ENCODE assay signal across 20 cellular contexts in genomic region chr1:116971965-116972675, GRCh38. TPM values are rescaled to one million over a fixed set of nuclear protein-coding genes. Genes with fewer than 3 reads are reported as not detected.
DNase-seq lines count a peak whose midpoint lies in the region; ATAC-seq, FAIRE-seq and TF ChIP-seq lines count a peak whose summit lies in the region.
"Had no signal": no experiment of that assay in that cellular context is flagged by ENCODE, and none has a peak within 500 bp of the region (broad histone marks: within the 10 kb centered on the region; RNA-seq: fewer than 3 reads in every experiment).

No MANE protein-coding gene starts in this region.

- TF ChIP-seq CTCF in mesothelial cell of epicardium (IDR thresholded peaks at IDR 0.05; ENCODE audit: unreplicated experiment): no peak

- no peak for FAIRE-seq in urothelium cell line (lab: Jason Lieb, UNC)
- FAIRE-seq: A549, K562 had no signal

- no peaks in the 10 kb centered on the region for H3K4me1 Mint-ChIP-seq in activated T-cell treated with anti-CD3 and anti-CD28 coated beads, Interleukin-2, amount 50 U/mL, for 72 hours (ENCODE audit: low read depth)
- peaks cover 2% of the 10 kb centered on the region for H3K4me1 Mint-ChIP-seq in activated T-cell treated with anti-CD3 and anti-CD28 coated beads, Interleukin-2, amount 50 U/mL, for 24 hours (ENCODE audit: low read depth)
- H3K4me1 Mint-ChIP-seq in mesothelial cell of epicardium: peaks cover 19% of the 10 kb centered on the region
- H3K4me1 Mint-ChIP-seq: CD4-positive, CD25-positive, alpha-beta regulatory T cell; immature natural killer cell had no signal

- peak overlapping the region; percentile 33 for H3K27ac ChIP-seq in epithelial cell of prostate
- H3K27ac ChIP-seq: A549, PC-9 had no signal

- no peak for ATAC-seq in activated T-cell treated with anti-CD3 and anti-CD28 coated beads, Interleukin-2, amount 50 U/mL, for 72 hours (replicated peaks in 1 of 2)
- ATAC-seq in HG02840 (IDR thresholded peaks at IDR 0.05; ENCODE audit: low FRiP score, unreplicated experiment) (no peak), GM18519 (IDR thresholded peaks at IDR 0.05; ENCODE audit: low FRiP score, unreplicated experiment) (no peak)
- ATAC-seq: A549, HCT116, K562 had no signal

- DNase-seq in activated T-cell treated with anti-CD3 and anti-CD28 coated beads, Interleukin-2, amount 50 U/mL, for 72 hours: no peak
- DNase-seq in activated T-cell treated with anti-CD3 and anti-CD28 coated beads, Interleukin-2, amount 50 U/mL, for 24 hours: no peak
- DNase-seq in epithelial cell of prostate (ENCODE audit: low read depth, low spot score) (no peak), mesothelial cell of epicardium (ENCODE audit: low spot score in 2 of 2, unreplicated experiment in 2 of 2) (no peak), urothelium cell line (ENCODE audit: low spot score) (peak; percentile 12), AG20443 (ENCODE audit: low spot score) (no peak)
- DNase-seq: activated effector memory CD4-positive, alpha-beta T cell treated with anti-CD3 and anti-CD28 coated beads, Interleukin-2, amount 50 U/mL, for 16 hours; CD4-positive, CD25-positive, alpha-beta regulatory T cell; effector CD4-positive, alpha-beta T cell; immature natural killer cell; NCI-H1105 treated with DMSO at 0.1 percent for 48 hours; NCI-H345; PC-9; T-helper 1 cell had no signal

- H3K27ac Mint-ChIP-seq in activated T-cell treated with anti-CD3 and anti-CD28 coated beads, Interleukin-2, amount 50 U/mL, for 72 hours: peak overlapping the region; percentile 31
- no peak overlapping the region for H3K27ac Mint-ChIP-seq in activated T-cell treated with anti-CD3 and anti-CD28 coated beads, Interleukin-2, amount 50 U/mL, for 24 hours
- H3K27ac Mint-ChIP-seq in mesothelial cell of epicardium: peak overlapping the region; percentile 85
- H3K27ac Mint-ChIP-seq: CD4-positive, CD25-positive, alpha-beta regulatory T cell; immature natural killer cell; WTC11 had no signal

- H3K4me3 Mint-ChIP-seq in activated T-cell treated with anti-CD3 and anti-CD28 coated beads, Interleukin-2, amount 50 U/mL, for 72 hours: no peak overlapping the region
- no peak overlapping the region for H3K4me3 Mint-ChIP-seq in activated T-cell treated with anti-CD3 and anti-CD28 coated beads, Interleukin-2, amount 50 U/mL, for 24 hours
- H3K4me3 Mint-ChIP-seq in mesothelial cell of epicardium: no peak overlapping the region
- H3K4me3 Mint-ChIP-seq: CD4-positive, CD25-positive, alpha-beta regulatory T cell; immature natural killer cell; WTC11 had no signal

- H3K36me3 Mint-ChIP-seq in activated T-cell treated with anti-CD3 and anti-CD28 coated beads, Interleukin-2, amount 50 U/mL, for 72 hours (ENCODE audit: insufficient read depth in 2 of 2): peaks cover 3 to 13% of the 10 kb centered on the region in 2 donors
- H3K36me3 Mint-ChIP-seq in activated T-cell treated with anti-CD3 and anti-CD28 coated beads, Interleukin-2, amount 50 U/mL, for 24 hours (ENCODE audit: low read depth): no peaks in the 10 kb centered on the region
- H3K36me3 Mint-ChIP-seq in mesothelial cell of epicardium: peaks cover 52% of the 10 kb centered on the region

- H3K27me3 Mint-ChIP-seq in activated T-cell treated with anti-CD3 and anti-CD28 coated beads, Interleukin-2, amount 50 U/mL, for 72 hours (ENCODE audit: low read depth): no peaks in the 10 kb centered on the region
- H3K27me3 Mint-ChIP-seq in activated T-cell treated with anti-CD3 and anti-CD28 coated beads, Interleukin-2, amount 50 U/mL, for 24 hours: no peaks in the 10 kb centered on the region
- H3K27me3 Mint-ChIP-seq in mesothelial cell of epicardium (ENCODE audit: low read depth): no peaks in the 10 kb centered on the region

- peaks cover 0 to 3% of the 10 kb centered on the region in 2 donors for H3K9me3 Mint-ChIP-seq in activated T-cell treated with anti-CD3 and anti-CD28 coated beads, Interleukin-2, amount 50 U/mL, for 72 hours
- no peaks in the 10 kb centered on the region for H3K9me3 Mint-ChIP-seq in activated T-cell treated with anti-CD3 and anti-CD28 coated beads, Interleukin-2, amount 50 U/mL, for 24 hours
- H3K9me3 Mint-ChIP-seq in mesothelial cell of epicardium: peaks cover 30% of the 10 kb centered on the region
- H3K9me3 Mint-ChIP-seq: immature natural killer cell had no signal

RNA-seq across cellular contexts. Expression of gene CD101, which starts 29.4 kb away (rescaled TPM):
- total RNA-seq in activated T-cell treated with anti-CD3 and anti-CD28 coated beads, Interleukin-2, amount 50 U/mL, for 72 hours: 1 to 10 TPM; 2.0 to 3.0 TPM
- 3.7 to 5.6 TPM (median 4.1 TPM) in 3 replicates for total RNA-seq in mesothelial cell of epicardium
